Comparison of ENCODE assay signal across 14 cellular contexts in genomic region chr9:107219486-107219853, GRCh38.
A peak's percentile ranks its signal among the peaks of the same experiment; 100 is the strongest.
DNase-seq lines count a peak whose midpoint lies in the region; ATAC-seq, FAIRE-seq and TF ChIP-seq lines count a peak whose summit lies in the region.
"Had no signal": no experiment of that assay in that cellular context is flagged by ENCODE, and none has a peak within 500 bp of the region (broad histone marks: within the 10 kb centered on the region; RNA-seq: fewer than 3 reads in every experiment).

No MANE protein-coding gene starts in this region.

- no peaks in the 10 kb centered on the region for H3K9me3 ChIP-seq in BE2C
- no peaks in the 10 kb centered on the region for H3K9me3 ChIP-seq in small intestine (ENCODE audit: control insufficient read depth, low read depth)

- H3K27ac ChIP-seq in small intestine (ENCODE audit: low read depth in 1 of 2, low read length in 1 of 2) = no peak overlapping the region
- H3K27ac ChIP-seq: dorsolateral prefrontal cortex, SK-N-MC had no signal

- H3K27me3 ChIP-seq in BE2C = no peaks in the 10 kb centered on the region
- no peaks in the 10 kb centered on the region for H3K27me3 ChIP-seq in small intestine (ENCODE audit: control insufficient read depth in 2 of 2, insufficient read depth in 2 of 2, low read length in 2 of 2)
- H3K27me3 ChIP-seq: dorsolateral prefrontal cortex had no signal

- WGBS in small intestine, 3 donors = 81 to 95% (median 90%) methylated on average over 2 of the region's 2 CpGs

- TF ChIP-seq CTCF in BE2C (IDR thresholded peaks at IDR 0.05; ENCODE audit: low read depth, low read length) = no peak

- ATAC-seq in GM19023 (IDR thresholded peaks at IDR 0.05; ENCODE audit: unreplicated experiment) (peak; percentile 51), HG02610 (IDR thresholded peaks at IDR 0.05; ENCODE audit: unreplicated experiment) (peak; percentile 47), HG03342 (IDR thresholded peaks at IDR 0.05; ENCODE audit: unreplicated experiment) (peak; percentile 43), GM18873 (IDR thresholded peaks at IDR 0.05; ENCODE audit: low FRiP score, unreplicated experiment) (no peak)
- ATAC-seq: left colon had no signal

- H3K4me1 ChIP-seq in BE2C (peaks cover 14% of the 10 kb centered on the region), small intestine (ENCODE audit: control insufficient read depth in 2 of 2, insufficient read depth in 1 of 2, low read depth in 1 of 2, low read length in 1 of 2) (no peaks in the 10 kb centered on the region)

- no peak for FAIRE-seq in small intestine (lab: Jason Lieb, UNC)
- no peak for FAIRE-seq in urothelium cell line (lab: Jason Lieb, UNC)

- H3K4me3 ChIP-seq in BE2C (ENCODE audit: low read depth, low read length) (no peak overlapping the region), small intestine (ENCODE audit: low read depth in 1 of 2, low read length in 2 of 2) (no peak overlapping the region)
- H3K4me3 ChIP-seq: dorsolateral prefrontal cortex, SK-N-MC had no signal

- DNase-seq in BE2C (peak; percentile 12), small intestine (no peak), urothelium cell line (ENCODE audit: low spot score) (no peak), OCI-M2 (lab: John Stamatoyannopoulos, UW; ENCODE audit: unreplicated experiment) (no peak)
- DNase-seq: activated naive CD4-positive, alpha-beta T cell; dorsolateral prefrontal cortex; HFFc6; hippocampal formation; left colon had no signal

- H3K36me3 ChIP-seq in BE2C (no peaks in the 10 kb centered on the region), small intestine (ENCODE audit: control insufficient read depth in 2 of 2, insufficient read depth in 2 of 2, low read length in 2 of 2) (no peaks in the 10 kb centered on the region)
